In the genomic region with DNA sequence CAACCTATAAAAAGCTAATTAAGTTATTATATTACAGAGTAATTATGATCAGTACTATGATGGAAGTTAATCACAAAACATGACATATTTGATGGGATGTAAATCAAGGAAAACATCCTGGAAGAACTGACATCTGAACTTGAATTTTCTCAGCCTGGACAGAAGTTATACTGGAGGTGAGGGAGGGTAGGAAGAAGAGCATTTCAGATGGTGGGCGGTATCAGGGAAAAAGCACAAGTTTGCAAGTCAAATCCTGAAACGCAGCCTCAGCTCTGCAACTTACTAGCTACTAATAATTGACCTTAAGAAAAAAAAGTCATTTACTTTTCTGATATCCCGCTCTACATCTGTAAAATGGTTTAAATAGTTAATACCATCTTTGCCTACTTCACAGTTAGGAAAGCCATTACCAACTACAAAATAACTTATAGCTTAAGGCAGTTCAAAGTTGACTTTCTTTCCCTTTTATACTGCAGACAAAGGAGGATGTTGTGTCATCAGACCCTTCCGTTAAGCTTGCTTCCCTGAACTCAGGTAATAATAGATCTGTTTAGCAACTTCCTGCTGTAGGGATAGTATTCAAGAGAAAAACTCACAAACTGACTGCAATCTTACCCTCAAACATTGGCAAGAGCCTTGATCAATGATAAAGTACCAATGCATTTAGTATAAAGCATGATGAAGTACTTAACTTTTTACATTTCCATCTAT, we compare ENCODE assay signal across 1 cellular context.
TF ChIP-seq lines count a peak whose summit lies in the region.

No MANE protein-coding gene starts in this region.

TF ChIP-seq in SK-N-SH treated with all-trans-retinoic acid at 6 μM for 48 hours, 23 proteins besides CTCF, POLR2A, EP300 and RAD21 (continued from another document):
- TF ChIP-seq, protein P1, sequence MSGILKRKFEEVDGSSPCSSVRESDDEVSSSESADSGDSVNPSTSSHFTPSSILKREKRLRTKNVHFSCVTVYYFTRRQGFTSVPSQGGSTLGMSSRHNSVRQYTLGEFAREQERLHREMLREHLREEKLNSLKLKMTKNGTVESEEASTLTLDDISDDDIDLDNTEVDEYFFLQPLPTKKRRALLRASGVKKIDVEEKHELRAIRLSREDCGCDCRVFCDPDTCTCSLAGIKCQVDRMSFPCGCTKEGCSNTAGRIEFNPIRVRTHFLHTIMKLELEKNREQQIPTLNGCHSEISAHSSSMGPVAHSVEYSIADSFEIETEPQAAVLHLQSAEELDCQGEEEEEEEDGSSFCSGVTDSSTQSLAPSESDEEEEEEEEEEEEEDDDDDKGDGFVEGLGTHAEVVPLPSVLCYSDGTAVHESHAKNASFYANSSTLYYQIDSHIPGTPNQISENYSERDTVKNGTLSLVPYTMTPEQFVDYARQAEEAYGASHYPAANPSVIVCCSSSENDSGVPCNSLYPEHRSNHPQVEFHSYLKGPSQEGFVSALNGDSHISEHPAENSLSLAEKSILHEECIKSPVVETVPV (CRISPR knock-in tag; IDR thresholded peaks at IDR 0.05), result no peak
- TF ChIP-seq ZNF70 (CRISPR knock-in tag; IDR thresholded peaks at IDR 0.05), result no peak
- TF ChIP-seq CSDC2 (CRISPR knock-in tag; IDR thresholded peaks at IDR 0.05), result no peak
- no peak for TF ChIP-seq ZC3H10 (CRISPR knock-in tag; IDR thresholded peaks at IDR 0.05)
- no peak for TF ChIP-seq PPARA (CRISPR knock-in tag; IDR thresholded peaks at IDR 0.05; ENCODE audit: borderline replicate concordance)
